1 cellular context compared by ENCODE assay signal in the genomic region with DNA sequence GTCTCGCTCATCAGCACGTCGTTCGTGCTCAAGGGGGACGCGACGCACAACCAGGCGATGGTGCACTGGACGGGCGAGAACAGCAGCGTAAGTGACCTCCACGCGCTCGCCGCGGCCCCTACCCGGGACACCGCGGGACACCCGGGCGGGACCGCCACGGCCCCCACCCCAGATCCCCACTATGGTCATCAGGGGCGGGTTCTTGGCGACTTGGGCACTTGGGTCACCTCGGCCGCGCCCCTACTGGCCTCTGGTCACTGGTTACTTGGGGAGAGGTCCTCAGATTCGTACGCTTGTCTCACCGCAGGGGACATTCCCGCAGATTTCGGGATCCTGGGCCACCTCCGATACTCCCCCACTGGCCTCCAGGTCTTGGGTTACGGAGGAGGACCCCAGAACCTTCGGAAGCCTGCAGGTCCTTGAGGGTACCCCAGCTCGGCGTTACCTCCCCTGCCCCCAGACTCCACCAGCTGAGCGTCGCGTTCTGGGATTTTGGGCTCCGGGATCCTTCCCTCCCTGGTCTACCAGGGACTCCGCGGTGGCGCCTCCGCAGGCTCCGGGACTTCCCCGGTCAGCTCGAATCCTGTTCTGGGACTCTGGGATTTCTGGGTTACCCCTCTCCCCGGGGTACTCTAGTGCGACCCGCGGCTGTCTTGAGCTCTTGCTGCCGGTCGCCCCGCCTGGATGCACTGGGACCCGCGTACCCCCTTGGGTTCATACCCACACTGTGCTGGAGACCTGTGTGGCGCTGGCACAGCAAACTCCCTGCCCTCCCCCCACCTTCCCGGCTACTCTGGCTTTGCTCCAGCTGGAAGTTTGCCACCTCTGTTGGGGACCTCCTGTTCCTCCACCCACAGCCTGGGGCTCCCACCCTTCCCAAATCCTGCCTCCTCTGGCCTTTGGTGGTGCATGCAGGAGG.
TF ChIP-seq lines count a peak whose summit lies in the region.

No MANE protein-coding gene starts in this region.

TF ChIP-seq in GM23338, 12 proteins besides CTCF, POLR2A, EP300 and RAD21 (continued from another document):
- TF ChIP-seq, protein P1, sequence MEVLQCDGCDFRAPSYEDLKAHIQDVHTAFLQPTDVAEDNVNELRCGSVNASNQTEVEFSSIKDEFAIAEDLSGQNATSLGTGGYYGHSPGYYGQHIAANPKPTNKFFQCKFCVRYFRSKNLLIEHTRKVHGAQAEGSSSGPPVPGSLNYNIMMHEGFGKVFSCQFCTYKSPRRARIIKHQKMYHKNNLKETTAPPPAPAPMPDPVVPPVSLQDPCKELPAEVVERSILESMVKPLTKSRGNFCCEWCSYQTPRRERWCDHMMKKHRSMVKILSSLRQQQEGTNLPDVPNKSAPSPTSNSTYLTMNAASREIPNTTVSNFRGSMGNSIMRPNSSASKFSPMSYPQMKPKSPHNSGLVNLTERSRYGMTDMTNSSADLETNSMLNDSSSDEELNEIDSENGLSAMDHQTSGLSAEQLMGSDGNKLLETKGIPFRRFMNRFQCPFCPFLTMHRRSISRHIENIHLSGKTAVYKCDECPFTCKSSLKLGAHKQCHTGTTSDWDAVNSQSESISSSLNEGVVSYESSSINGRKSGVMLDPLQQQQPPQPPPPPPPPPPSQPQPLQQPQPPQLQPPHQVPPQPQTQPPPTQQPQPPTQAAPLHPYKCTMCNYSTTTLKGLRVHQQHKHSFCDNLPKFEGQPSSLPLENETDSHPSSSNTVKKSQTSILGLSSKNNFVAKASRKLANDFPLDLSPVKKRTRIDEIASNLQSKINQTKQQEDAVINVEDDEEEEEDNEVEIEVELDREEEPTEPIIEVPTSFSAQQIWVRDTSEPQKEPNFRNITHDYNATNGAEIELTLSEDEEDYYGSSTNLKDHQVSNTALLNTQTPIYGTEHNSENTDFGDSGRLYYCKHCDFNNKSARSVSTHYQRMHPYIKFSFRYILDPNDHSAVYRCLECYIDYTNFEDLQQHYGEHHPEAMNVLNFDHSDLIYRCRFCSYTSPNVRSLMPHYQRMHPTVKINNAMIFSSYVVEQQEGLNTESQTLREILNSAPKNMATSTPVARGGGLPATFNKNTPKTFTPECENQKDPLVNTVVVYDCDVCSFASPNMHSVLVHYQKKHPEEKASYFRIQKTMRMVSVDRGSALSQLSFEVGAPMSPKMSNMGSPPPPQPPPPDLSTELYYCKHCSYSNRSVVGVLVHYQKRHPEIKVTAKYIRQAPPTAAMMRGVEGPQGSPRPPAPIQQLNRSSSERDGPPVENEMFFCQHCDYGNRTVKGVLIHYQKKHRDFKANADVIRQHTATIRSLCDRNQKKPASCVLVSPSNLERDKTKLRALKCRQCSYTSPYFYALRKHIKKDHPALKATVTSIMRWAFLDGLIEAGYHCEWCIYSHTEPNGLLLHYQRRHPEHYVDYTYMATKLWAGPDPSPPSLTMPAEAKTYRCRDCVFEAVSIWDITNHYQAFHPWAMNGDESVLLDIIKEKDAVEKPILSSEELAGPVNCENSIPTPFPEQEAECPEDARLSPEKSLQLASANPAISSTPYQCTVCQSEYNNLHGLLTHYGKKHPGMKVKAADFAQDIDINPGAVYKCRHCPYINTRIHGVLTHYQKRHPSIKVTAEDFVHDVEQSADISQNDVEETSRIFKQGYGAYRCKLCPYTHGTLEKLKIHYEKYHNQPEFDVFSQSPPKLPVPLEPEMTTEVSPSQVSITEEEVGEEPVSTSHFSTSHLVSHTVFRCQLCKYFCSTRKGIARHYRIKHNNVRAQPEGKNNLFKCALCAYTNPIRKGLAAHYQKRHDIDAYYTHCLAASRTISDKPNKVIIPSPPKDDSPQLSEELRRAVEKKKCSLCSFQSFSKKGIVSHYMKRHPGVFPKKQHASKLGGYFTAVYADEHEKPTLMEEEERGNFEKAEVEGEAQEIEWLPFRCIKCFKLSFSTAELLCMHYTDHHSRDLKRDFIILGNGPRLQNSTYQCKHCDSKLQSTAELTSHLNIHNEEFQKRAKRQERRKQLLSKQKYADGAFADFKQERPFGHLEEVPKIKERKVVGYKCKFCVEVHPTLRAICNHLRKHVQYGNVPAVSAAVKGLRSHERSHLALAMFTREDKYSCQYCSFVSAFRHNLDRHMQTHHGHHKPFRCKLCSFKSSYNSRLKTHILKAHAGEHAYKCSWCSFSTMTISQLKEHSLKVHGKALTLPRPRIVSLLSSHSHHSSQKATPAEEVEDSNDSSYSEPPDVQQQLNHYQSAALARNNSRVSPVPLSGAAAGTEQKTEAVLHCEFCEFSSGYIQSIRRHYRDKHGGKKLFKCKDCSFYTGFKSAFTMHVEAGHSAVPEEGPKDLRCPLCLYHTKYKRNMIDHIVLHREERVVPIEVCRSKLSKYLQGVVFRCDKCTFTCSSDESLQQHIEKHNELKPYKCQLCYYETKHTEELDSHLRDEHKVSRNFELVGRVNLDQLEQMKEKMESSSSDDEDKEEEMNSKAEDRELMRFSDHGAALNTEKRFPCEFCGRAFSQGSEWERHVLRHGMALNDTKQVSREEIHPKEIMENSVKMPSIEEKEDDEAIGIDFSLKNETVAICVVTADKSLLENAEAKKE (CRISPR knock-in tag; IDR thresholded peaks at IDR 0.05) = no peak
- TF ChIP-seq EZH2 (IDR thresholded peaks at IDR 0.05; ENCODE audit: low read depth, unreplicated experiment) (no peak), EZH2phosphoT487 (IDR thresholded peaks at IDR 0.05; ENCODE audit: unreplicated experiment) (no peak), POLR2AphosphoS5 (IDR thresholded peaks at IDR 0.05; ENCODE audit: low read depth) (no peak), ZNF331 (CRISPR knock-in tag; IDR thresholded peaks at IDR 0.05; ENCODE audit: low read depth) (no peak), STAT1 (IDR thresholded peaks at IDR 0.05; ENCODE audit: unreplicated experiment) (no peak), ZNF114 (CRISPR knock-in tag; IDR thresholded peaks at IDR 0.05) (no peak), CREB1 (CRISPR knock-in tag; IDR thresholded peaks at IDR 0.05; ENCODE audit: low read depth) (no peak)
- TF ChIP-seq, protein P2, sequence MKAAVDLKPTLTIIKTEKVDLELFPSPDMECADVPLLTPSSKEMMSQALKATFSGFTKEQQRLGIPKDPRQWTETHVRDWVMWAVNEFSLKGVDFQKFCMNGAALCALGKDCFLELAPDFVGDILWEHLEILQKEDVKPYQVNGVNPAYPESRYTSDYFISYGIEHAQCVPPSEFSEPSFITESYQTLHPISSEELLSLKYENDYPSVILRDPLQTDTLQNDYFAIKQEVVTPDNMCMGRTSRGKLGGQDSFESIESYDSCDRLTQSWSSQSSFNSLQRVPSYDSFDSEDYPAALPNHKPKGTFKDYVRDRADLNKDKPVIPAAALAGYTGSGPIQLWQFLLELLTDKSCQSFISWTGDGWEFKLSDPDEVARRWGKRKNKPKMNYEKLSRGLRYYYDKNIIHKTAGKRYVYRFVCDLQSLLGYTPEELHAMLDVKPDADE (IDR thresholded peaks at IDR 0.05) = no peak
